Comparison of ENCODE assay signal across 1 cellular context in the genomic region with DNA sequence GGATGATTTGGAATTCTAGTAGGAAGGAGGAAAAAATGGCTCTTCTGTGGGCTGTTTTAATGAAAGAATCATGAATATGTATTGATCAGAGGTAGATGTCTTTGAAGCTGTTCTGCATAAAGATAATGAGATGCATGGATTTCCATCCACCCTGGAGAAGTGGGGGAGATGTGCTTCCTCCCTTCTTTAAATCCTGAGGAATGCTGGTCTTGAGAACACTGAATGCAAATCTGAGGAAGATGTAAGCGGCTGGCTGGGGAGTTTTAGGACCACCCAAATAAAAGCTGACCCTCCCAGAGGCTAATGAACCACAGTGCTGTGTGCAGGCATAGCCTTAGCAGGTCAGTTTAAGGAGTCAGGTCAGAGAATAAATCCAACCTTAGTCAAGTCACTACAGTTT.
TF ChIP-seq lines count a peak whose summit lies in the region.

No MANE protein-coding gene starts in this region.

TF ChIP-seq in H1, 55 proteins besides CTCF, POLR2A, EP300 and RAD21 (continued from another document):
- no peak for TF ChIP-seq RXRA (IDR thresholded peaks at IDR 0.05; ENCODE audit: insufficient read depth, low read depth, low read length)
